ENCODE assay signal across 20 cellular contexts in genomic region chr5:139845846-139846681, GRCh38. TPM values are rescaled to one million over a fixed set of nuclear protein-coding genes. Genes with fewer than 3 reads are reported as not detected.
A peak's percentile ranks its signal among the peaks of the same experiment; 100 is the strongest.
DNase-seq lines count a peak whose midpoint lies in the region; ATAC-seq and TF ChIP-seq lines count a peak whose summit lies in the region.
"Had no signal": no experiment of that assay in that cellular context is flagged by ENCODE, and none has a peak within 500 bp of the region (broad histone marks: within the 10 kb centered on the region; RNA-seq: fewer than 3 reads in every experiment).

No MANE protein-coding gene starts in this region.

- peaks cover 40% of the 10 kb centered on the region for H3K4me1 ChIP-seq in left ventricle myocardium inferior
- peaks cover 13% of the 10 kb centered on the region for H3K4me1 ChIP-seq in upper lobe of right lung
- H3K4me1 ChIP-seq in thyroid gland = peaks cover 5 to 10% of the 10 kb centered on the region in 2 donors
- H3K4me1 ChIP-seq: HAP-1 had no signal

- H3K4me1 Mint-ChIP-seq in neural crest cell = peaks cover 3% of the 10 kb centered on the region

- no peaks in the 10 kb centered on the region for H3K9me3 Mint-ChIP-seq in neural crest cell

- H3K27me3 ChIP-seq in left ventricle myocardium inferior (ENCODE audit: low read depth) = peaks cover 25% of the 10 kb centered on the region
- H3K27me3 ChIP-seq in upper lobe of right lung = peaks cover 9% of the 10 kb centered on the region
- H3K27me3 ChIP-seq in thyroid gland = no peaks in the 10 kb centered on the region

- 84 to 85% methylated on average over 15 to 18 of the region's 18 CpGs for WGBS in thyroid gland, 2 donors

- H3K9me3 ChIP-seq in left ventricle myocardium inferior (replicated peaks) (no peaks in the 10 kb centered on the region), upper lobe of right lung (no peaks in the 10 kb centered on the region), thyroid gland (no peaks in the 10 kb centered on the region)
- H3K9me3 ChIP-seq: HAP-1 had no signal

- TF ChIP-seq CTCF in left ventricle myocardium inferior (IDR thresholded peaks at IDR 0.05; ENCODE audit: borderline replicate concordance) (no peak), neural crest cell (conservative IDR thresholded peaks at IDR 0.05) (no peak), upper lobe of right lung (IDR thresholded peaks at IDR 0.05) (no peak), thyroid gland (IDR thresholded peaks at IDR 0.05) (no peak)

- H3K27ac Mint-ChIP-seq in neural crest cell (ENCODE audit: unreplicated experiment) = no peak overlapping the region

- H3K4me3 ChIP-seq in left ventricle myocardium inferior (no peak overlapping the region), upper lobe of right lung (no peak overlapping the region), thyroid gland (replicated peaks in 1 of 3) (no peak overlapping the region)
- H3K4me3 ChIP-seq: HAP-1 had no signal

- H3K27ac ChIP-seq in left ventricle myocardium inferior (replicated peaks) (no peak overlapping the region), upper lobe of right lung (no peak overlapping the region), thyroid gland (no peak overlapping the region)
- H3K27ac ChIP-seq: brain microvascular endothelial cell had no signal

- TF ChIP-seq POLR2A in thyroid gland (IDR thresholded peaks at IDR 0.05) = no peak

- H3K27me3 Mint-ChIP-seq in neural crest cell (ENCODE audit: low read depth) = peaks cover 63% of the 10 kb centered on the region

- intact Hi-C loops in left ventricle myocardium superior (cut with micrococcal nuclease) (no loop called here), left ventricle myocardium inferior (cut with micrococcal nuclease) (loop anchor here (10.0 kb wide), 1 partner anchor 51 kb away; the partner anchor contains the start of gene PSD2), head of caudate nucleus (cut with DNase I) (loop anchor here (2.0 kb wide), 1 partner anchor 59 kb away; no protein-coding TSS in a partner anchor), upper lobe of right lung (cut with DNase I) (no loop called here), thyroid gland (cut with DNase I) (no loop called here)

- H3K36me3 ChIP-seq in left ventricle myocardium inferior (peaks cover under 1% of the 10 kb centered on the region), upper lobe of right lung (no peaks in the 10 kb centered on the region), thyroid gland (no peaks in the 10 kb centered on the region)
- H3K36me3 ChIP-seq: brain microvascular endothelial cell, HAP-1 had no signal

- DNase-seq in left ventricle myocardium superior (peak; percentile 39), left ventricle myocardium inferior (no peak), head of caudate nucleus (peak in 29 of 42 donors; percentile 16 to 76 (median 49)), neural crest cell (ENCODE audit: low read depth, low spot score) (no peak), upper lobe of right lung (peak; percentile 51), HUDEP-2 (lab: John Stamatoyannopoulos, UW; ENCODE audit: unreplicated experiment in 76 of 76) (no peak), thyroid gland (no peak)
- DNase-seq: activated CD4-positive, alpha-beta T cell treated with anti-CD3 and anti-CD28 coated beads for 48 hours; activated CD8-positive, alpha-beta memory T cell treated with anti-CD3 and anti-CD28 coated beads, Interleukin-2, amount 50 U/mL, for 48 hours; activated naive CD4-positive, alpha-beta T cell treated with Interleukin-2 at 50 U/mL for 16 hours; brain microvascular endothelial cell; COR-L47; effector CD8-positive, alpha-beta T cell; GDM1; NCI-H146; NCI-H446; retina; stimulated activated CD4-positive, alpha-beta T cell treated with anti-CD3 and anti-CD28 coated beads, Interleukin-1b, Interleukin-23, amount 100 ng/mL, for 48 hours had no signal

- peak; percentile 43 for ATAC-seq in left ventricle myocardium superior
- ATAC-seq in upper lobe of right lung = no peak
- ATAC-seq in HG03571 (IDR thresholded peaks at IDR 0.05; ENCODE audit: unreplicated experiment) = no peak

- no peaks in the 10 kb centered on the region for H3K36me3 Mint-ChIP-seq in neural crest cell (ENCODE audit: low read depth)

- H3K4me3 Mint-ChIP-seq in neural crest cell = peak overlapping the region; percentile 44

RNA-seq across cellular contexts. Expression of gene PSD2, which starts 50.5 kb away (rescaled TPM):
- total RNA-seq in left ventricle myocardium superior (not detected), left ventricle myocardium inferior (not detected), neural crest cell (0.66 and 0.68 TPM in 2 replicates), upper lobe of right lung (not detected), thyroid gland (under 1 TPM in 3 of 4 donors, not detected in 1; 0.11 to 0.67 (median 0.13) TPM)

Comparison
In these comparisons a context has a peak if more than half of its experiments do, and no peak if none do; other contexts are left out.
1. DNase-seq: peak in left ventricle myocardium superior (single experiment), head of caudate nucleus (29 of 42) and upper lobe of right lung (single experiment); none in left ventricle myocardium inferior (single experiment), neural crest cell (single experiment), HUDEP-2 (0 of 76) and thyroid gland (0 of 2).
2. intact Hi-C loops: an anchor here in left ventricle myocardium inferior (10.0 kb wide) and head of caudate nucleus (2.0 kb wide); none called in left ventricle myocardium superior, upper lobe of right lung and thyroid gland.